In the genomic region with DNA sequence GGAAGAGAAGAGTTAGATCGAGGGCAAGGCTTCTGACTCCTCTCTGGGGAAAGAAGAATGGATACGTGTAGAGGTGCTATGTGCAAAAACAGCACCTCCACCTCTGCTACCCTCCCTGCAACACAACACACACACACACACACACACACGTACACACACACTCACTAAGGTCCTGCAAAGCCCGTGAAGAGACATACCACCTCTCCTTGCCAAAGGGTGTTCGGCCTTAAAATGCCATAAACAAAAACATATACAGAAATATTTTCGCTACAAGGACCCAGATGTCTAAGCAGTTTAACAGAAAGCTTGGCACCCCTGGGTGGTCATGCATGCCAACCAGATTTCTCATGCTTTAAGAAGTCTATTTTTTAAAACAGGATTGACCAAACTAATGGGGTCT, we compare ENCODE assay signal across 8 cellular contexts. TPM values are rescaled to one million over a fixed set of nuclear protein-coding genes. Genes with fewer than 3 reads are reported as not detected.
A peak's percentile ranks its signal among the peaks of the same experiment; 100 is the strongest.
DNase-seq lines count a peak whose midpoint lies in the region; ATAC-seq, FAIRE-seq and TF ChIP-seq lines count a peak whose summit lies in the region.

No MANE protein-coding gene starts in this region.

- H3K4me1 Mint-ChIP-seq in astrocyte (ENCODE audit: low read depth, unreplicated experiment) (no peaks in the 10 kb centered on the region), mesothelial cell of epicardium (peaks cover 31% of the 10 kb centered on the region)

- H3K27me3 ChIP-seq in astrocyte (ENCODE audit: insufficient read depth, low read length), result no peaks in the 10 kb centered on the region

- H3K4me2 ChIP-seq in astrocyte (ENCODE audit: low read length), result peak overlapping the region; percentile 98

- H3K27me3 Mint-ChIP-seq in astrocyte (ENCODE audit: low read depth, unreplicated experiment) (no peaks in the 10 kb centered on the region), mesothelial cell of epicardium (ENCODE audit: low read depth) (no peaks in the 10 kb centered on the region)

- H3K4me3 ChIP-seq in HEK293 (ENCODE audit: low read depth, low read length) (peak overlapping the region; percentile 71), astrocyte (ENCODE audit: insufficient read depth, low read depth, low read length) (peak overlapping the region; percentile 38)

- H3K27ac ChIP-seq in HEK293 (ENCODE audit: extremely low read depth, low read depth, low read length) (no peak overlapping the region), astrocyte (ENCODE audit: low read depth, low read length) (no peak overlapping the region)

- H3K9me3 Mint-ChIP-seq in astrocyte (ENCODE audit: unreplicated experiment) (peaks cover 5% of the 10 kb centered on the region), mesothelial cell of epicardium (peaks cover 11% of the 10 kb centered on the region)

- H2AFZ ChIP-seq in astrocyte (ENCODE audit: low read depth, low read length), result no peak overlapping the region

- peaks cover 22% of the 10 kb centered on the region for H3K79me2 ChIP-seq in astrocyte (ENCODE audit: insufficient read depth, low read length)

- POLR2A ChIA-PET in HEK293 (lab: Yijun Ruan, JAX), result no interaction called here

- H3K36me3 Mint-ChIP-seq in astrocyte (ENCODE audit: low read depth, unreplicated experiment), result peaks cover 2% of the 10 kb centered on the region
- peaks cover 14% of the 10 kb centered on the region for H3K36me3 Mint-ChIP-seq in mesothelial cell of epicardium

- CTCF ChIA-PET in HEK293 (lab: Yijun Ruan, JAX), result interaction anchor here (0.8 kb wide), 1 partner anchor 51 kb away, joined by 3 read pairs; no protein-coding TSS in a partner anchor

- TF ChIP-seq CTCF in HEK293 (tag by site-specific recombination; IDR thresholded peaks at IDR 0.05), result no peak
- no peak for TF ChIP-seq CTCF in astrocyte (IDR thresholded peaks at IDR 0.05; ENCODE audit: insufficient read depth, low read depth, low read length)
- no peak for TF ChIP-seq CTCF in mesothelial cell of epicardium (IDR thresholded peaks at IDR 0.05; ENCODE audit: unreplicated experiment)
- no peak for TF ChIP-seq CTCF in D721Med (IDR thresholded peaks at IDR 0.05; ENCODE audit: insufficient read depth, missing control alignments)

- H3K36me3 ChIP-seq in HEK293 (ENCODE audit: control insufficient read depth in 2 of 2, insufficient read depth in 1 of 2, low read length in 2 of 2) (peaks cover 0 to 5% of the 10 kb centered on the region in 2 experiments; a peak in 1 of 3 replicates), astrocyte (ENCODE audit: insufficient read depth, low read length) (no peaks in the 10 kb centered on the region)

- no peak for FAIRE-seq in astrocyte (lab: Jason Lieb, UNC)
- FAIRE-seq in D721Med (lab: Jason Lieb, UNC), result no peak

- no peak for ATAC-seq in HG03175 (IDR thresholded peaks at IDR 0.05; ENCODE audit: unreplicated experiment)
- no peak for ATAC-seq in GM18519 (IDR thresholded peaks at IDR 0.05; ENCODE audit: low FRiP score, unreplicated experiment)
- no peak for ATAC-seq in GM21717 (IDR thresholded peaks at IDR 0.05; ENCODE audit: unreplicated experiment)

- H4K20me1 ChIP-seq in astrocyte (ENCODE audit: insufficient read depth, low read length), result peaks cover 3% of the 10 kb centered on the region

- DNase-seq in AG08395 (ENCODE audit: low spot score) (peak; percentile 27), astrocyte (ENCODE audit: low read depth) (no peak), mesothelial cell of epicardium (ENCODE audit: low spot score in 2 of 2, unreplicated experiment in 2 of 2) (no peak), D721Med (ENCODE audit: insufficient read length, low spot score) (no peak)

- no peak overlapping the region for H3K27ac Mint-ChIP-seq in astrocyte (ENCODE audit: unreplicated experiment)
- peak overlapping the region; percentile 47 for H3K27ac Mint-ChIP-seq in mesothelial cell of epicardium

- H3K4me1 ChIP-seq in HEK293 (ENCODE audit: control insufficient read depth, insufficient read depth, low read length), result no peaks in the 10 kb centered on the region
- H3K4me1 ChIP-seq in astrocyte (ENCODE audit: insufficient read depth, low read length), result peaks cover 12% of the 10 kb centered on the region

- peak overlapping the region; percentile 12 for H3K4me3 Mint-ChIP-seq in astrocyte (ENCODE audit: unreplicated experiment)
- H3K4me3 Mint-ChIP-seq in mesothelial cell of epicardium, result peak overlapping the region; percentile 92

- H3K9ac ChIP-seq in astrocyte (ENCODE audit: low read length), result peak overlapping the region; percentile 84

- no peaks in the 10 kb centered on the region for H3K9me3 ChIP-seq in HEK293 (ENCODE audit: control insufficient read depth, insufficient read depth, low read depth, low read length)
- no peaks in the 10 kb centered on the region for H3K9me3 ChIP-seq in astrocyte (ENCODE audit: insufficient read depth, low read depth, low read length)

TF ChIP-seq in HEK293, 187 proteins besides CTCF, POLR2A, EP300 and RAD21:
- TF ChIP-seq, protein P1, sequence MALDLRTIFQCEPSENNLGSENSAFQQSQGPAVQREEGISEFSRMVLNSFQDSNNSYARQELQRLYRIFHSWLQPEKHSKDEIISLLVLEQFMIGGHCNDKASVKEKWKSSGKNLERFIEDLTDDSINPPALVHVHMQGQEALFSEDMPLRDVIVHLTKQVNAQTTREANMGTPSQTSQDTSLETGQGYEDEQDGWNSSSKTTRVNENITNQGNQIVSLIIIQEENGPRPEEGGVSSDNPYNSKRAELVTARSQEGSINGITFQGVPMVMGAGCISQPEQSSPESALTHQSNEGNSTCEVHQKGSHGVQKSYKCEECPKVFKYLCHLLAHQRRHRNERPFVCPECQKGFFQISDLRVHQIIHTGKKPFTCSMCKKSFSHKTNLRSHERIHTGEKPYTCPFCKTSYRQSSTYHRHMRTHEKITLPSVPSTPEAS (tag by site-specific recombination; IDR thresholded peaks at IDR 0.05), result peak; percentile 63; the same call in 1 of the 2 replicates
- TF ChIP-seq KLF9 (tag by site-specific recombination; IDR thresholded peaks at IDR 0.05; ENCODE audit: low read depth), result no peak

RNA-seq across cellular contexts. Expression of gene TIFA, which starts 1.5 kb away (rescaled TPM):
- total RNA-seq in astrocyte (1.4 and 3.2 TPM in 2 replicates), mesothelial cell of epicardium (12.0 to 12.4 TPM (median 12.3 TPM) in 3 replicates)

RNA-seq across cellular contexts. Expression of gene ALPK1, which starts 13.0 kb away (rescaled TPM):
- total RNA-seq in astrocyte, result 0.94 and 1.4 TPM in 2 replicates
- 25.7 to 26.9 TPM (median 26.3 TPM) in 3 replicates for total RNA-seq in mesothelial cell of epicardium

RNA-seq across cellular contexts. Expression of gene AP1AR, which starts 52.6 kb away (rescaled TPM):
- 18.9 and 20.0 TPM in 2 replicates for total RNA-seq in astrocyte
- total RNA-seq in mesothelial cell of epicardium, result 15.3 to 15.5 TPM (median 15.4 TPM) in 3 replicates

Comparison
In these comparisons a context has a peak if more than half of its experiments do, and no peak if none do; other contexts are left out.
1. RNA of gene ALPK1, which starts 13.0 kb away (total RNA-seq): 25.7 to 26.9 TPM in mesothelial cell of epicardium; 0.94 to 1.4 TPM in astrocyte; every median in the first group is over 10 times any median in the second.